Comparison of ENCODE assay signal across 11 cellular contexts in genomic region chr3:7800006-7800780, GRCh38.
DNase-seq lines count a peak whose midpoint lies in the region; TF ChIP-seq lines count a peak whose summit lies in the region.
"Had no signal": no experiment of that assay in that cellular context is flagged by ENCODE, and none has a peak within 500 bp of the region (broad histone marks: within the 10 kb centered on the region; RNA-seq: fewer than 3 reads in every experiment).

No MANE protein-coding gene starts in this region.

- H3K4me2 ChIP-seq in MM.1S (ENCODE audit: low read depth, low read length) (no peak overlapping the region), mesenchymal stem cell (ENCODE audit: low read length, poor library complexity, severe bottlenecking) (no peak overlapping the region)

- WGBS in mesenchymal stem cell: 73% methylated on average over 4 of the region's 4 CpGs

- no peak overlapping the region for H2BK5ac ChIP-seq in mesenchymal stem cell (ENCODE audit: low read depth, low read length, poor library complexity, severe bottlenecking)

- H3K79me1 ChIP-seq in mesenchymal stem cell (replicated peaks; ENCODE audit: low read length, poor library complexity, severe bottlenecking): no peaks in the 10 kb centered on the region

- H3K36me3 ChIP-seq in MM.1S (replicated peaks; ENCODE audit: insufficient read depth, low read length) (no peaks in the 10 kb centered on the region), mesenchymal stem cell (ENCODE audit: control insufficient read depth in 1 of 2, insufficient read depth in 2 of 2, low read depth in 1 of 2, low read length in 2 of 2) (no peaks in the 10 kb centered on the region)

- H3K9me2 ChIP-seq in MM.1S (replicated peaks; ENCODE audit: insufficient read depth, low read length): no peaks in the 10 kb centered on the region

- 0 out of 2 replicates have a peak, but pooled peaks have one; percentile 3 for TF ChIP-seq CTCF in MM.1S (IDR thresholded peaks at IDR 0.05; ENCODE audit: low read length)
- TF ChIP-seq CTCF in choroid plexus epithelial cell (conservative IDR thresholded peaks at IDR 0.05; ENCODE audit: low read depth, low read length): no peak

- H2AFZ ChIP-seq in MM.1S (ENCODE audit: low read length): no peak overlapping the region
- H2AFZ ChIP-seq in mesenchymal stem cell (ENCODE audit: low read depth, low read length): no peak overlapping the region

- H3K4me3 ChIP-seq in MM.1S (ENCODE audit: low read length) (no peak overlapping the region), choroid plexus epithelial cell (ENCODE audit: low read depth, low read length) (no peak overlapping the region), mesenchymal stem cell (ENCODE audit: insufficient read depth in 1 of 2, low read depth in 1 of 2, low read length in 2 of 2) (no peak overlapping the region)
- H3K4me3 ChIP-seq: GM12878 had no signal

- H3K27me3 ChIP-seq in MM.1S (replicated peaks; ENCODE audit: insufficient read depth, low read length) (no peaks in the 10 kb centered on the region), mesenchymal stem cell (ENCODE audit: control insufficient read depth in 1 of 2, insufficient read depth in 1 of 2, low read length in 2 of 2) (no peaks in the 10 kb centered on the region)

- H3K27ac ChIP-seq in MM.1S (ENCODE audit: low read length): no peak overlapping the region
- H3K27ac ChIP-seq in mesenchymal stem cell (ENCODE audit: low read length, poor library complexity, severe bottlenecking): no peak overlapping the region

- no peak overlapping the region for H4K91ac ChIP-seq in mesenchymal stem cell (ENCODE audit: low read length)

- no peak overlapping the region for H2BK120ac ChIP-seq in mesenchymal stem cell (ENCODE audit: low read depth, low read length)

- H3K9me3 ChIP-seq in MM.1S (replicated peaks; ENCODE audit: insufficient read depth, low read length) (no peaks in the 10 kb centered on the region), mesenchymal stem cell (ENCODE audit: control insufficient read depth, low read length) (no peaks in the 10 kb centered on the region)

- H2BK12ac ChIP-seq in mesenchymal stem cell (ENCODE audit: low read length in 2 of 2): no peak overlapping the region

- no peak overlapping the region for H3K4ac ChIP-seq in mesenchymal stem cell (ENCODE audit: low read depth in 1 of 2, low read length in 2 of 2)

- H2BK15ac ChIP-seq in mesenchymal stem cell (ENCODE audit: low read depth, poor library complexity, severe bottlenecking): no peak overlapping the region

- H3K4me1 ChIP-seq in MM.1S (ENCODE audit: low read length): no peaks in the 10 kb centered on the region
- H3K4me1 ChIP-seq in mesenchymal stem cell (ENCODE audit: control insufficient read depth, insufficient read depth, low read depth, low read length): no peaks in the 10 kb centered on the region

- H3K79me2 ChIP-seq in MM.1S (ENCODE audit: low read length): no peaks in the 10 kb centered on the region

- H3K9ac ChIP-seq in MM.1S (ENCODE audit: low read length) (no peak overlapping the region), mesenchymal stem cell (ENCODE audit: low read length) (no peak overlapping the region)

- H3F3A ChIP-seq in MM.1S (ENCODE audit: insufficient read depth, low read length): no peaks in the 10 kb centered on the region

- H4K8ac ChIP-seq in mesenchymal stem cell (ENCODE audit: low read length): no peak overlapping the region

- no peak overlapping the region for H2AK5ac ChIP-seq in mesenchymal stem cell (ENCODE audit: low read length, severe bottlenecking)

- H3K23ac ChIP-seq in mesenchymal stem cell (ENCODE audit: low read length in 2 of 2): no peak overlapping the region

- no peaks in the 10 kb centered on the region for H4K20me1 ChIP-seq in MM.1S (ENCODE audit: insufficient read depth, low read length)

- H3K18ac ChIP-seq in mesenchymal stem cell (ENCODE audit: low read depth in 1 of 2, low read length in 2 of 2): no peak overlapping the region

- no peak overlapping the region for H3K14ac ChIP-seq in mesenchymal stem cell (ENCODE audit: low read length in 2 of 2)

- DNase-seq in CD1c-positive myeloid dendritic cell (ENCODE audit: extremely low spot score): peak; percentile 7
- DNase-seq in MM.1S: no peak
- DNase-seq in choroid plexus epithelial cell (ENCODE audit: low read depth): peak; percentile 20
- DNase-seq in lung microvascular endothelial cell (ENCODE audit: low read depth in 2 of 2): peak; percentile 6 to 20
- no peak for DNase-seq in mesenchymal stem cell
- no peak for DNase-seq in COLO668 (lab: John Stamatoyannopoulos, UW; ENCODE audit: unreplicated experiment)
- no peak for DNase-seq in iPS-NIHi11 (ENCODE audit: low spot score)
- no peak for DNase-seq in activated CD4-positive, CD25-positive, alpha-beta regulatory T cell treated with anti-CD3 and anti-CD28 coated beads, Interleukin-2, amount 50 U/mL, for 72 hours
- DNase-seq: CD8-positive, alpha-beta memory T cell; NCI-H2171 treated with DMSO at 0.1 percent for 48 hours had no signal

Comparison
In these comparisons a context has a peak if more than half of its experiments do, and no peak if none do; other contexts are left out.
1. DNase-seq: peak in CD1c-positive myeloid dendritic cell (single experiment), choroid plexus epithelial cell (single experiment) and lung microvascular endothelial cell (2 of 2); none in MM.1S (single experiment), mesenchymal stem cell (single experiment), COLO668 (single experiment), iPS-NIHi11 (single experiment) and activated CD4-positive, CD25-positive, alpha-beta regulatory T cell treated with anti-CD3 and anti-CD28 coated beads, Interleukin-2, amount 50 U/mL, for 72 hours (single experiment).